In genomic region chr1:41383094-41383852, GRCh38 we compare ENCODE assay signal across 8 cellular contexts. TPM values are rescaled to one million over a fixed set of nuclear protein-coding genes. Genes with fewer than 3 reads are reported as not detected.
DNase-seq lines count a peak whose midpoint lies in the region; ATAC-seq and TF ChIP-seq lines count a peak whose summit lies in the region.

No MANE protein-coding gene starts in this region.

- H3K9me3 ChIP-seq in gastroesophageal sphincter, result no peaks in the 10 kb centered on the region

- TF ChIP-seq EP300 in gastroesophageal sphincter (IDR thresholded peaks at IDR 0.05), result no peak

- peaks cover 0 to 7% of the 10 kb centered on the region in 2 donors for H3K36me3 ChIP-seq in gastroesophageal sphincter

- ATAC-seq in gastroesophageal sphincter, result no peak
- ATAC-seq in HG02981 (IDR thresholded peaks at IDR 0.05; ENCODE audit: unreplicated experiment), result no peak
- no peak for ATAC-seq in HG02885 (IDR thresholded peaks at IDR 0.05; ENCODE audit: poor library complexity, unreplicated experiment)

- TF ChIP-seq CTCF in gastroesophageal sphincter (IDR thresholded peaks at IDR 0.05), result no peak

- H3K27me3 ChIP-seq in gastroesophageal sphincter, result no peaks in the 10 kb centered on the region

- TF ChIP-seq POLR2A in gastroesophageal sphincter (IDR thresholded peaks at IDR 0.05), result no peak

- H3K27ac ChIP-seq in gastroesophageal sphincter, result peak overlapping the region; percentile 85 to 99 (median 98)

- 22 to 37% methylated on average over 18 to 26 of the region's 45 CpGs for WGBS in gastroesophageal sphincter (ENCODE audit: low coverage in 1 of 2), 2 donors

- DNase-seq in HT1080 (ENCODE audit: low read depth) (peak; percentile 73), NCI-H446 (lab: John Stamatoyannopoulos, UW) (no peak), SK-N-DZ (ENCODE audit: low spot score) (no peak)
- DNase-seq in activated CD4-positive, alpha-beta T cell treated with anti-CD3 and anti-CD28 coated beads, Interleukin-2, amount 50 U/mL, for 48 hours, result peak; percentile 15 to 43
- DNase-seq in stimulated activated CD4-positive, alpha-beta T cell treated with anti-CD3 and anti-CD28 coated beads, Interleukin-4, amount 100 ng/mL, for 1 hour, result peak; percentile 46

- peaks cover 0 to 80% (median 26%) of the 10 kb centered on the region in 3 donors for H3K4me1 ChIP-seq in gastroesophageal sphincter

- H3K4me3 ChIP-seq in gastroesophageal sphincter, result peak overlapping the region; percentile 36 to 72

RNA-seq across cellular contexts. Expression of gene FOXO6, which starts 22.0 kb away (rescaled TPM):
- 0.90 and 0.97 TPM in 2 replicates for total RNA-seq in HT1080 (2014; rRNA removed; shearing (Covaris generic))
- 0.29 and 0.62 TPM in 2 replicates for polyA plus RNA-seq in HT1080 (2015; cell fraction: cytosol; rRNA removed)
- polyA plus RNA-seq in HT1080 (2015; cell fraction: nucleus; rRNA removed), result 0.34 and 0.91 TPM in 2 replicates
- 1 to 10 TPM in 3 of 4 donors, under 1 TPM in 1; 0.27 to 2.2 (median 1.9) TPM for total RNA-seq in gastroesophageal sphincter
- 4.4 and 4.8 TPM in 2 replicates for polyA plus RNA-seq in SK-N-DZ (2014; cell fraction: cytosol; rRNA removed)
- polyA plus RNA-seq in SK-N-DZ (2014; cell fraction: nucleus; rRNA removed), result 0.61 and 2.0 TPM in 2 replicates

Comparison
In these comparisons a context has a peak if more than half of its experiments do, and no peak if none do; other contexts are left out.
1. DNase-seq: peak in HT1080 (single experiment), activated CD4-positive, alpha-beta T cell treated with anti-CD3 and anti-CD28 coated beads, Interleukin-2, amount 50 U/mL, for 48 hours (2 of 2) and stimulated activated CD4-positive, alpha-beta T cell treated with anti-CD3 and anti-CD28 coated beads, Interleukin-4, amount 100 ng/mL, for 1 hour (single experiment); none in NCI-H446 (0 of 2) and SK-N-DZ (single experiment).